21 cellular contexts compared by ENCODE assay signal in genomic region chr11:73280606-73281005, GRCh38. TPM values are rescaled to one million over a fixed set of nuclear protein-coding genes. Genes with fewer than 3 reads are reported as not detected.
DNase-seq lines count a peak whose midpoint lies in the region; ATAC-seq, FAIRE-seq and TF ChIP-seq lines count a peak whose summit lies in the region.
"Had no signal": no experiment of that assay in that cellular context is flagged by ENCODE, and none has a peak within 500 bp of the region (broad histone marks: within the 10 kb centered on the region; RNA-seq: fewer than 3 reads in every experiment).

No MANE protein-coding gene starts in this region.

- ATAC-seq in GM12878 (no peak), left lung (peak; percentile 62)

- in situ Hi-C loops in GM12878 (cut with MboI) = no loop called here

- SMC1A ChIA-PET in GM12878 (lab: Charles Lee; ENCODE audit: uncharacterized antibody, unreplicated experiment) = interaction anchor here (1.9 kb wide), 1 partner anchor 8 kb away, joined by 5 read pairs; no protein-coding TSS in a partner anchor

- no peak for TF ChIP-seq CTCF in GM12878 (IDR thresholded peaks at IDR 0.05 in 2 of 3, conservative IDR thresholded peaks at IDR 0.05 in 1 of 3; ENCODE audit: control insufficient read depth in 2 of 3, extremely low read depth in 1 of 3, insufficient read depth in 1 of 3, low read depth in 3 of 3, low read length in 3 of 3)
- no peak for TF ChIP-seq CTCF in left lung (IDR thresholded peaks at IDR 0.05)

- POLR2A ChIA-PET in GM12878 (lab: Charles Lee) = no interaction called here

- FAIRE-seq in GM12891 (lab: Jason Lieb, UNC) (no peak), GM12878 (lab: Jason Lieb, UNC) (no peak)

- no peaks in the 10 kb centered on the region for H3K36me3 ChIP-seq in GM12878 (ENCODE audit: control insufficient read depth in 2 of 2, insufficient read depth in 2 of 2, low read length in 1 of 2)
- no peaks in the 10 kb centered on the region for H3K36me3 ChIP-seq in left lung
- H3K36me3 ChIP-seq: neutrophil, uterus had no signal

- TF ChIP-seq POLR2A in GM12891 (IDR thresholded peaks at IDR 0.05; ENCODE audit: low read depth, low read length) (no peak), GM12878 (IDR thresholded peaks at IDR 0.05; ENCODE audit: low read depth, low read length) (no peak)

- 17% methylated on average over 4 of the region's 4 CpGs for WGBS in GM12878 (ENCODE audit: insufficient coverage, insufficient replicate concordance, low lambda C conversion rate, missing lambda C conversion rate)

- peaks cover 3% of the 10 kb centered on the region for H3K4me1 ChIP-seq in GM12878 (ENCODE audit: control insufficient read depth, insufficient read depth, low read length)
- H3K4me1 ChIP-seq in left lung = peaks cover 0 to 35% of the 10 kb centered on the region in 2 donors
- H3K4me1 ChIP-seq: uterus had no signal

- RAD21 ChIA-PET in GM12878 (lab: Charles Lee; ENCODE audit: unreplicated experiment) = interaction anchor here (0.6 kb wide), 1 partner anchor 251 kb away, joined by 3 read pairs; no protein-coding TSS in a partner anchor

- CTCF ChIA-PET in GM12878 (lab: Yijun Ruan, JAX) = no interaction called here

- BruUV-seq in GM12878 (replicated peaks; lab: Mats Ljungman, UMichigan) = no TSS peak

- no peak for TF ChIP-seq EP300 in GM12878 (IDR thresholded peaks at IDR 0.05; ENCODE audit: borderline replicate concordance in 1 of 2, control insufficient read depth in 1 of 2, low read depth in 2 of 2, low read length in 2 of 2)

- intact Hi-C loops in GM12878 (cut with micrococcal nuclease; ENCODE audit: unreplicated experiment) = no loop called here
- intact Hi-C loops in left lung (cut with DNase I) = no loop called here
- intact Hi-C loops in posterior vena cava (cut with DNase I) = loop anchor here (10.0 kb wide), 2 partner anchors 96 to 446 kb away; no protein-coding TSS in a partner anchor

- no peak overlapping the region for H3K27ac ChIP-seq in GM12878 (ENCODE audit: control insufficient read depth, insufficient read depth)
- no peak overlapping the region for H3K27ac ChIP-seq in left lung
- H3K27ac ChIP-seq: neutrophil, uterus had no signal

- no peaks in the 10 kb centered on the region for H3K9me3 ChIP-seq in GM12878 (replicated peaks; ENCODE audit: control insufficient read depth, insufficient read depth, low read length)
- no peaks in the 10 kb centered on the region for H3K9me3 ChIP-seq in left lung
- H3K9me3 ChIP-seq: neutrophil, uterus had no signal

- no peaks in the 10 kb centered on the region for H4K20me1 ChIP-seq in GM12878 (ENCODE audit: control insufficient read depth, insufficient read depth)

- H3K4me3 ChIP-seq in GM12878 (no peak overlapping the region), left lung (no peak overlapping the region)
- H3K4me3 ChIP-seq: uterus had no signal

- H3K4me2 ChIP-seq in GM12878 (ENCODE audit: control insufficient read depth, insufficient read depth) = no peak overlapping the region

- H2AFZ ChIP-seq in GM12878 (ENCODE audit: control insufficient read depth, low read depth, low read length) = no peak overlapping the region

- DNase-seq in GM12891 (ENCODE audit: insufficient read length, low spot score) (no peak), GM12878 (ENCODE audit: low read depth, low spot score) (no peak), left lung (peak in 1 of 2 donors; percentile 63), posterior vena cava (ENCODE audit: low spot score) (peak; percentile 82), EL (no peak), dedifferentiated amniotic fluid mesenchymal stem cell (ENCODE audit: extremely low spot score) (no peak), OCI-M2 (lab: John Stamatoyannopoulos, UW; ENCODE audit: unreplicated experiment) (no peak), epidermal melanocyte (ENCODE audit: insufficient read length, low spot score) (no peak)
- DNase-seq: activated CD4-positive, CD25-positive, alpha-beta regulatory T cell; central memory CD4-positive, alpha-beta T cell; effector memory CD4-positive, alpha-beta T cell; mesendoderm; NCI-H1105 treated with DMSO at 0.1 percent for 48 hours; NCI-H2107; OCI-M1; uterus had no signal

- H3K9ac ChIP-seq in GM12878 (ENCODE audit: control insufficient read depth, insufficient read depth, low read length) = no peak overlapping the region

- no peaks in the 10 kb centered on the region for H3K79me2 ChIP-seq in GM12878 (ENCODE audit: control insufficient read depth, insufficient read depth, low read length)

- no peaks in the 10 kb centered on the region for H3K27me3 ChIP-seq in GM12878 (replicated peaks in 1 of 2; ENCODE audit: control insufficient read depth in 2 of 2, insufficient read depth in 2 of 2, low read length in 1 of 2)
- H3K27me3 ChIP-seq in left lung = no peaks in the 10 kb centered on the region
- H3K27me3 ChIP-seq: neutrophil, uterus had no signal

- TF ChIP-seq RAD21 in GM12878 (IDR thresholded peaks at IDR 0.05; ENCODE audit: insufficient read depth, low read depth, low read length) = no peak

TF ChIP-seq in GM12891, 5 proteins besides CTCF, POLR2A, EP300 and RAD21:
- TF ChIP-seq TAF1 (IDR thresholded peaks at IDR 0.05; ENCODE audit: low read depth, low read length) = no peak
- TF ChIP-seq SPI1 (IDR thresholded peaks at IDR 0.05; ENCODE audit: low read depth, low read length) = peak; percentile 58

TF ChIP-seq in GM12878, 131 proteins besides CTCF, POLR2A, EP300 and RAD21:
- no peak for TF ChIP-seq MYB (IDR thresholded peaks at IDR 0.05; ENCODE audit: borderline replicate concordance, low read depth, low read length)
- TF ChIP-seq SPI1 (IDR thresholded peaks at IDR 0.05; ENCODE audit: borderline replicate concordance, insufficient read depth, low read depth, low read length) = peak; percentile 50; the same call in 1 of the 2 replicates
- peak in 1 of 2 experiments; percentile 59; a peak in 2 of 4 replicates for TF ChIP-seq BHLHE40 (IDR thresholded peaks at IDR 0.05; ENCODE audit: borderline replicate concordance in 1 of 2, low read depth in 2 of 2, low read length in 1 of 2)
- 0 out of 2 replicates have a peak, but pooled peaks have one; percentile 28 for TF ChIP-seq IKZF1 (conservative IDR thresholded peaks at IDR 0.05)
- 0 out of 2 replicates have a peak, but pooled peaks have one; percentile 31 for TF ChIP-seq RUNX3 (IDR thresholded peaks at IDR 0.05; ENCODE audit: low read length)
- TF ChIP-seq JUNB (IDR thresholded peaks at IDR 0.05) = no peak

RNA-seq across cellular contexts. Expression of gene P2RY6, which starts 8.5 kb away (rescaled TPM):
- polyA plus RNA-seq in GM12891 (2012; ENCODE audit: low read depth, missing spikeins) = 0.23 TPM
- total RNA-seq in GM12878 (2013; cell fraction: nucleolus; rRNA removed) = 0.21 TPM in 1 of 2 replicates, not detected in the other
- total RNA-seq in GM12878 (2014; rRNA removed) = 0.23 TPM in 1 of 2 replicates, not detected in the other
- total RNA-seq in GM12878 (2014; rRNA removed; fragmentation: Illumina TruSeq; extraction: Trizol) = 0.14 TPM in 1 of 2 replicates, not detected in the other
- 0.21 and 0.66 TPM in 2 replicates for total RNA-seq in GM12878 (2021)
- not detected for polyA plus RNA-seq in GM12878 (2011; ENCODE audit: low read depth)
- not detected in 2 replicates for polyA plus RNA-seq in GM12878 (2011; rRNA removed)
- polyA plus RNA-seq in GM12878 (2011; cell fraction: cytosol; rRNA removed) = not detected in 2 replicates
- polyA plus RNA-seq in GM12878 (2011; cell fraction: nucleus; rRNA removed) = 0.15 and 0.35 TPM in 2 replicates
- polyA plus RNA-seq in GM12878 (2012) = 0.12 and 0.15 TPM in 2 replicates
- 0.10 TPM in 1 of 2 replicates, not detected in the other for polyA plus RNA-seq in GM12878 (2014; fragmentation: Illumina TruSeq; extraction: Trizol)
- polyA plus RNA-seq in GM12878 (2014; fragmentation: Nextera tagmentation; extraction: Ambion mirVana) = under 1 TPM in 1 of 2 experiments, not detected in 1; 0.05 TPM
- polyA plus RNA-seq in GM12878 (2014; rRNA removed) = 0.52 and 0.90 TPM in 2 replicates
- polyA plus RNA-seq in GM12878 (2016; fragmentation: Nextera tagmentation; extraction: Ambion mirVana) = under 1 TPM in 1 of 2 experiments, not detected in 1; 0.24 TPM
- polyA minus RNA-seq in GM12878 (2011; rRNA and poly(A)+ RNA removed) = not detected in 2 replicates
- not detected in 2 replicates for polyA minus RNA-seq in GM12878 (2011; cell fraction: cytosol; rRNA and poly(A)+ RNA removed)
- polyA minus RNA-seq in GM12878 (2011; cell fraction: nucleus; rRNA and poly(A)+ RNA removed) = not detected in 2 replicates
- total RNA-seq in left lung = 1 to 10 TPM; 2.2 to 4.8 TPM
- total RNA-seq in posterior vena cava = 1 to 10 TPM; 2.5 to 4.9 TPM
- total RNA-seq: activated CD8-positive, alpha-beta memory T cell treated with anti-CD3 and anti-CD28 coated beads for 36 hours; activated T-helper 2 cell treated with anti-CD3 and anti-CD28 coated beads, Interferon-gamma antibody, Interleukin-2, Interleukin-4, amounts not matched to agents 10 μg/mL and 5 μg/mL and 100 μg/mL, durations not matched to agents 14 hours and 24 hours and 36 hours; HT-29; SK-MEL-5 had no signal

RNA-seq across cellular contexts. Expression of gene ARHGEF17, which starts 27.5 kb away (rescaled TPM):
- polyA plus RNA-seq in GM12891 (2012; ENCODE audit: low read depth, missing spikeins) = 2.6 TPM
- 89.0 and 109 TPM in 2 replicates for total RNA-seq in GM12878 (2013; cell fraction: nucleolus; rRNA removed)
- 1.9 and 3.0 TPM in 2 replicates for total RNA-seq in GM12878 (2014; rRNA removed)
- 1.2 and 1.6 TPM in 2 replicates for total RNA-seq in GM12878 (2014; rRNA removed; fragmentation: Illumina TruSeq; extraction: Trizol)
- total RNA-seq in GM12878 (2021) = 3.6 and 5.2 TPM in 2 replicates
- 1.6 TPM for polyA plus RNA-seq in GM12878 (2011; ENCODE audit: low read depth)
- 7.2 and 11.0 TPM in 2 replicates for polyA plus RNA-seq in GM12878 (2011; rRNA removed)
- polyA plus RNA-seq in GM12878 (2011; cell fraction: cytosol; rRNA removed) = 13.6 and 18.5 TPM in 2 replicates
- 111 and 113 TPM in 2 replicates for polyA plus RNA-seq in GM12878 (2011; cell fraction: nucleus; rRNA removed)
- polyA plus RNA-seq in GM12878 (2012) = 5.5 and 5.6 TPM in 2 replicates
- 1.8 and 1.9 TPM in 2 replicates for polyA plus RNA-seq in GM12878 (2014; fragmentation: Illumina TruSeq; extraction: Trizol)
- under 1 TPM; 0.15 to 0.31 TPM for polyA plus RNA-seq in GM12878 (2014; fragmentation: Nextera tagmentation; extraction: Ambion mirVana)
- 3.5 and 7.0 TPM in 2 replicates for polyA plus RNA-seq in GM12878 (2014; rRNA removed)
- polyA plus RNA-seq in GM12878 (2016; fragmentation: Nextera tagmentation; extraction: Ambion mirVana) = under 1 TPM; 0.20 to 0.27 TPM
- polyA minus RNA-seq in GM12878 (2011; rRNA and poly(A)+ RNA removed) = 17.6 and 36.7 TPM in 2 replicates
- polyA minus RNA-seq in GM12878 (2011; cell fraction: cytosol; rRNA and poly(A)+ RNA removed) = 12.2 and 14.6 TPM in 2 replicates
- polyA minus RNA-seq in GM12878 (2011; cell fraction: nucleus; rRNA and poly(A)+ RNA removed) = 33.4 and 53.6 TPM in 2 replicates
- 10 to 100 TPM; 56.3 to 69.1 TPM for total RNA-seq in left lung
- 10 to 100 TPM; 88.6 to 99.1 TPM for total RNA-seq in posterior vena cava

Comparison
In these comparisons a context has a peak if more than half of its experiments do, and no peak if none do; other contexts are left out.
1. intact Hi-C loops: an anchor here in posterior vena cava (10.0 kb wide); none called in GM12878 and left lung.